8 cellular contexts compared by ENCODE assay signal in the genomic region with DNA sequence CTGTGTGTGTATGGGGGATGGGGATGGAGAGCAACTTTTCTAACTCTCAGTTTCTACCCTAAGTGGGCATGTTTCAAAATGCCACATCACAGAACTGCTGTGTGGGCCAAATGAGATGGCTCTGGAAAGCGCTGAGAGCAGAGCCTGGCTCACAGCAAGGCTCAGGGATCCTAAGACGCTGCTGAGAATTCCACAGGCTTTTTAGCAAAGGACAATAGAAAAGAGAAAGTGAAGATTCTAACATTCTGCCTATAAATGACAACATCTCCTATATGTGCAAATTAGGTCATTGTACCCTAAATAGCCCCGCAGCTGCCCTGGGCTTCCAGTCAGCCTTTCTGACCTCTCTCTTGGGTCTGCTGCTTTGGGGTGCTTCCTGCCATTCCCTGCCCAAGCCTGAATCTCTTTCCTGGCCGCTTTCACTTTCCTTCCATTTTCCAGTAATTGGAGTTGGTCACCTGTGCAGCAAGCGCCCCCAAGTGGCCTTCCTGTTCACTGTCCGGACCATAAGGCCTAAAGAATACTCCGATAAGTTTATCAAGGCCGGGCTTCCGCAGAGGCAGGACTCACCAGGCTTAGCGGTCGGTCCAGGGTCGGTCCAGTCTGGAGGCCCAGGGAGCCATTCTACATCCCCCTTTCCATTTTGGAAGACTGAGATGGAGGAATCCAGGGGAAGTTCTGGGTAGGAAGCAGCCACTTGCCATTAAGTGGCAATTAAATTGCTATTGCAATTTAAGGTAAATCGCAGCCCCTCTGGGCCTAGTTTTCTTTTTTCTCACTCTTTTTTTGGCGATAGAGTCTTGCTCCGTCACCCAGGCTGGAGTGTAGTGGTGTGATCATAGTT. TPM values are rescaled to one million over a fixed set of nuclear protein-coding genes. Genes with fewer than 3 reads are reported as not detected.
DNase-seq lines count a peak whose midpoint lies in the region; ATAC-seq, FAIRE-seq and TF ChIP-seq lines count a peak whose summit lies in the region.

No MANE protein-coding gene starts in this region.

- no peak overlapping the region for H3K9ac ChIP-seq in rectal smooth muscle tissue (ENCODE audit: low read length)

- peak overlapping the region; percentile 66 for H3K4me3 ChIP-seq in rectal smooth muscle tissue (ENCODE audit: low read length)

- intact Hi-C loops in left ventricle myocardium superior (cut with micrococcal nuclease): no loop called here

- peak; percentile 9 for FAIRE-seq in GM12891 (lab: Jason Lieb, UNC)
- FAIRE-seq in urothelium cell line (lab: Jason Lieb, UNC): no peak

- H3K27ac ChIP-seq in angular gyrus (ENCODE audit: low read depth, low read length) (peak overlapping the region; percentile 14), rectal smooth muscle tissue (ENCODE audit: low read depth, low read length) (peak overlapping the region; percentile 90)

- TF ChIP-seq POLR2A in GM12891 (IDR thresholded peaks at IDR 0.05; ENCODE audit: low read depth, low read length): no peak

- ATAC-seq in left ventricle myocardium superior (peak; percentile 90), GM21723 (IDR thresholded peaks at IDR 0.05; ENCODE audit: unreplicated experiment) (no peak)

- H3K4me1 ChIP-seq in rectal smooth muscle tissue (ENCODE audit: control insufficient read depth, insufficient read depth, low read length): peaks cover 18% of the 10 kb centered on the region

- no peaks in the 10 kb centered on the region for H3K36me3 ChIP-seq in rectal smooth muscle tissue (ENCODE audit: control insufficient read depth, insufficient read depth, low read length)

- DNase-seq in GM12891 (ENCODE audit: insufficient read length, low spot score) (no peak), NCI-H128 (lab: John Stamatoyannopoulos, UW; ENCODE audit: unreplicated experiment) (peak; percentile 75), T-helper 2 cell (peak; percentile 39 to 70 (median 55)), left ventricle myocardium superior (peak; percentile 92), urothelium cell line (ENCODE audit: low spot score) (peak; percentile 86)

- H3K27me3 ChIP-seq in rectal smooth muscle tissue (ENCODE audit: control insufficient read depth, insufficient read depth, low read length): no peaks in the 10 kb centered on the region

TF ChIP-seq in GM12891, 5 proteins besides CTCF, POLR2A, EP300 and RAD21:
- TF ChIP-seq POLR2AphosphoS5 (IDR thresholded peaks at IDR 0.05; ENCODE audit: low read depth, low read length) (no peak), PAX5 (IDR thresholded peaks at IDR 0.05; ENCODE audit: insufficient read depth, low read length, severe bottlenecking) (no peak), POU2F2 (IDR thresholded peaks at IDR 0.05; ENCODE audit: low read depth, low read length) (no peak), SPI1 (IDR thresholded peaks at IDR 0.05; ENCODE audit: low read depth, low read length) (no peak), TAF1 (IDR thresholded peaks at IDR 0.05; ENCODE audit: low read depth, low read length) (no peak)

RNA-seq across cellular contexts. Expression of a gene that starts 6.7 kb away (rescaled TPM):
- 13.9 TPM for polyA plus RNA-seq in GM12891 (2012; ENCODE audit: low read depth, missing spikeins)
- 25.7 TPM for total RNA-seq in left ventricle myocardium superior

RNA-seq across cellular contexts. Expression of a gene that starts 30.4 kb away (rescaled TPM):
- polyA plus RNA-seq in GM12891 (2012; ENCODE audit: low read depth, missing spikeins): 24.9 TPM
- 21.4 TPM for total RNA-seq in left ventricle myocardium superior

RNA-seq across cellular contexts. Expression of a gene that starts 36.4 kb away (rescaled TPM):
- 28.0 TPM for polyA plus RNA-seq in GM12891 (2012; ENCODE audit: low read depth, missing spikeins)
- total RNA-seq in left ventricle myocardium superior: 18.2 TPM

RNA-seq across cellular contexts. Expression of a gene that starts 54.3 kb away (rescaled TPM):
- not detected for polyA plus RNA-seq in GM12891 (2012; ENCODE audit: low read depth, missing spikeins)
- not detected for total RNA-seq in left ventricle myocardium superior
